ENCODE assay signal across 24 cellular contexts in genomic region chr5:82661462-82661861, GRCh38.
"Had no signal": no experiment of that assay in that cellular context is flagged by ENCODE, and none has a peak within 500 bp of the region (broad histone marks: within the 10 kb centered on the region; RNA-seq: fewer than 3 reads in every experiment).

No MANE protein-coding gene starts in this region.

- DNase-seq: colonic mucosa; effector CD8-positive, alpha-beta T cell; endodermal cell; foreskin melanocyte; hypothalamus; immature natural killer cell; islet precursor cell; left colon; mammary epithelial cell; naive thymus-derived CD8-positive, alpha-beta T cell; nephron progenitor cell; nucleus accumbens; psoas muscle; right cardiac atrium; stimulated activated CD4-positive, alpha-beta T cell treated with anti-CD3 and anti-CD28 coated beads, Interleukin-15, amount 100 ng/mL, for 24 hours; stimulated activated CD4-positive, alpha-beta T cell treated with anti-CD3 and anti-CD28 coated beads, Interleukin-2, amount 100 ng/mL, for 48 hours; stimulated activated naive B cell treated with anti-CD40 and anti-IgM and Interleukin-4, amounts not matched to agents 10 μg/mL and 1 μg/mL and 100 μg/mL, for 72 hours; uterus had no signal

- ATAC-seq: esophagus mucosa; left colon; naive thymus-derived CD8-positive, alpha-beta T cell; psoas muscle; stimulated activated naive B cell treated with anti-CD40 and anti-IgM and Interleukin-4, amounts not matched to agents 10 μg/mL and 1 μg/mL and 100 μg/mL, for 72 hours had no signal

- H3K27ac ChIP-seq: colonic mucosa, epithelial cell of prostate, psoas muscle, skin epidermis, thoracic aorta, uterus had no signal

- H3K4me1 ChIP-seq: colonic mucosa, psoas muscle, uterus had no signal

- H3K4me3 ChIP-seq: colonic mucosa, psoas muscle, skin epidermis, thoracic aorta, tibial nerve, upper lobe of left lung, uterus had no signal

- H3K9me3 ChIP-seq: colonic mucosa, psoas muscle, thoracic aorta, tibial nerve, upper lobe of left lung, uterus had no signal

- H3K36me3 ChIP-seq: colonic mucosa, thoracic aorta, tibial nerve, upper lobe of left lung, uterus had no signal

- H3K27me3 ChIP-seq: colonic mucosa, tibial nerve, upper lobe of left lung, uterus had no signal
